ENCODE assay signal across 13 cellular contexts in genomic region chr17:77529328-77529650, GRCh38.
A peak's percentile ranks its signal among the peaks of the same experiment; 100 is the strongest.
DNase-seq lines count a peak whose midpoint lies in the region; ATAC-seq and TF ChIP-seq lines count a peak whose summit lies in the region.
"Had no signal": no experiment of that assay in that cellular context is flagged by ENCODE, and none has a peak within 500 bp of the region (broad histone marks: within the 10 kb centered on the region; RNA-seq: fewer than 3 reads in every experiment).

No MANE protein-coding gene starts in this region.

- H3K4me1 Mint-ChIP-seq in activated T-cell treated with anti-CD3 and anti-CD28 coated beads, Interleukin-2, amount 50 U/mL, for 72 hours (ENCODE audit: low read depth), result peaks cover 5% of the 10 kb centered on the region
- H3K4me1 Mint-ChIP-seq in WTC11, result peaks cover 3% of the 10 kb centered on the region; the same call in 1 of the 2 replicates

- no peaks in the 10 kb centered on the region for H3K27me3 ChIP-seq in aorta (ENCODE audit: control insufficient read depth in 1 of 2, insufficient read depth in 2 of 2, low read length in 1 of 2)

- 40 to 45% methylated on average over 7 of the region's 7 CpGs for WGBS in aorta, 2 donors

- H3K4me3 Mint-ChIP-seq in activated T-cell treated with anti-CD3 and anti-CD28 coated beads, Interleukin-2, amount 50 U/mL, for 72 hours, result peak overlapping the region; percentile 68 to 73
- H3K4me3 Mint-ChIP-seq in WTC11, result peak overlapping the region; percentile 62

- H3K36me3 Mint-ChIP-seq in activated T-cell treated with anti-CD3 and anti-CD28 coated beads, Interleukin-2, amount 50 U/mL, for 72 hours (ENCODE audit: insufficient read depth in 2 of 2), result peaks cover 2% of the 10 kb centered on the region in 2 donors
- H3K36me3 Mint-ChIP-seq in WTC11, result peaks cover 26% of the 10 kb centered on the region

- TF ChIP-seq CTCF in WTC11 (IDR thresholded peaks at IDR 0.05), result no peak

- peaks cover 0 to 1% of the 10 kb centered on the region in 2 donors for H3K9me3 Mint-ChIP-seq in activated T-cell treated with anti-CD3 and anti-CD28 coated beads, Interleukin-2, amount 50 U/mL, for 72 hours
- H3K9me3 Mint-ChIP-seq in WTC11, result peaks cover 36% of the 10 kb centered on the region

- H3K4me3 ChIP-seq in iPS-11a (ENCODE audit: low read depth, low read length) (peak overlapping the region; percentile 54), aorta (ENCODE audit: low read length in 2 of 2) (no peak overlapping the region)
- H3K4me3 ChIP-seq: body of pancreas, pancreas had no signal

- H3K4me1 ChIP-seq in aorta (ENCODE audit: control insufficient read depth in 1 of 2, insufficient read depth in 2 of 2, low read length in 2 of 2), result no peaks in the 10 kb centered on the region
- H3K4me1 ChIP-seq: HAP-1, pancreas had no signal

- POLR2A ChIA-PET in WTC11 (lab: Charles Lee), result interaction anchor here (0.6 kb wide), 1 partner anchor 163 kb away, joined by 3 read pairs; no protein-coding TSS in a partner anchor

- ATAC-seq in activated T-cell treated with anti-CD3 and anti-CD28 coated beads, Interleukin-2, amount 50 U/mL, for 72 hours (replicated peaks in 1 of 2), result no peak
- 0 out of 2 replicates have a peak, but pooled peaks have one; percentile 5 for ATAC-seq in WTC11
- ATAC-seq in sciatic nerve, result no peak
- ATAC-seq in aorta (ENCODE audit: low FRiP score), result no peak
- ATAC-seq: body of pancreas, pancreas had no signal

- no peak for DNase-seq in activated T-cell treated with anti-CD3 and anti-CD28 coated beads, Interleukin-2, amount 50 U/mL, for 72 hours
- DNase-seq in activated T-cell treated with anti-CD3 and anti-CD28 coated beads for 4 hours, result no peak
- DNase-seq in WTC11 (ENCODE audit: low spot score), result no peak
- peak; percentile 49 for DNase-seq in sciatic nerve (ENCODE audit: low spot score)
- DNase-seq in aorta, result no peak
- DNase-seq in 8988T, result no peak
- no peak for DNase-seq in NCI-H748 (lab: John Stamatoyannopoulos, UW; ENCODE audit: unreplicated experiment)
- DNase-seq: body of pancreas; effector CD4-positive, alpha-beta T cell; small intestine had no signal

- H3K27me3 Mint-ChIP-seq in activated T-cell treated with anti-CD3 and anti-CD28 coated beads, Interleukin-2, amount 50 U/mL, for 72 hours (ENCODE audit: low read depth), result peaks cover 20% of the 10 kb centered on the region
- peaks cover 48% of the 10 kb centered on the region for H3K27me3 Mint-ChIP-seq in WTC11 (ENCODE audit: low read depth)

- H3K36me3 ChIP-seq in aorta (ENCODE audit: control insufficient read depth in 1 of 2, insufficient read depth in 2 of 2, low read length in 1 of 2), result no peaks in the 10 kb centered on the region
- H3K36me3 ChIP-seq: HAP-1, pancreas had no signal

- intact Hi-C loops in sciatic nerve (cut with DNase I), result no loop called here
- intact Hi-C loops in aorta (cut with DNase I), result no loop called here

- H3K9me3 ChIP-seq in aorta (ENCODE audit: control insufficient read depth, low read length), result no peaks in the 10 kb centered on the region
- H3K9me3 ChIP-seq: body of pancreas, HAP-1, pancreas had no signal

- H3K27ac Mint-ChIP-seq in activated T-cell treated with anti-CD3 and anti-CD28 coated beads, Interleukin-2, amount 50 U/mL, for 72 hours, result no peak overlapping the region
- H3K27ac Mint-ChIP-seq in WTC11, result no peak overlapping the region

- CTCF ChIA-PET in WTC11 (lab: Charles Lee), result interaction anchor here (0.5 to 2.2 kb wide), 10 partner anchors 13 to 243 kb away, joined by 3 to 10 read pairs (median 4); no protein-coding TSS in a partner anchor

- no peak overlapping the region for H3K27ac ChIP-seq in aorta (ENCODE audit: low read depth in 1 of 2, low read length in 2 of 2)
- H3K27ac ChIP-seq: body of pancreas, pancreas had no signal

TF ChIP-seq in WTC11, 78 proteins besides CTCF, POLR2A, EP300 and RAD21:
- no peak for TF ChIP-seq ZNF416 (CRISPR knock-in tag; IDR thresholded peaks at IDR 0.05)
- no peak for TF ChIP-seq MYBL2 (CRISPR knock-in tag; IDR thresholded peaks at IDR 0.05)
- TF ChIP-seq TP53 (CRISPR knock-in tag; IDR thresholded peaks at IDR 0.05), result no peak
- no peak for TF ChIP-seq NFYB (CRISPR knock-in tag; conservative IDR thresholded peaks at IDR 0.05; ENCODE audit: low read depth)
- TF ChIP-seq ZBTB43 (CRISPR knock-in tag; IDR thresholded peaks at IDR 0.05), result no peak
- no peak for TF ChIP-seq SMAD3 (CRISPR knock-in tag; IDR thresholded peaks at IDR 0.05; ENCODE audit: borderline replicate concordance)
- no peak for TF ChIP-seq MLX (CRISPR knock-in tag; IDR thresholded peaks at IDR 0.05)
- TF ChIP-seq, protein P1, sequence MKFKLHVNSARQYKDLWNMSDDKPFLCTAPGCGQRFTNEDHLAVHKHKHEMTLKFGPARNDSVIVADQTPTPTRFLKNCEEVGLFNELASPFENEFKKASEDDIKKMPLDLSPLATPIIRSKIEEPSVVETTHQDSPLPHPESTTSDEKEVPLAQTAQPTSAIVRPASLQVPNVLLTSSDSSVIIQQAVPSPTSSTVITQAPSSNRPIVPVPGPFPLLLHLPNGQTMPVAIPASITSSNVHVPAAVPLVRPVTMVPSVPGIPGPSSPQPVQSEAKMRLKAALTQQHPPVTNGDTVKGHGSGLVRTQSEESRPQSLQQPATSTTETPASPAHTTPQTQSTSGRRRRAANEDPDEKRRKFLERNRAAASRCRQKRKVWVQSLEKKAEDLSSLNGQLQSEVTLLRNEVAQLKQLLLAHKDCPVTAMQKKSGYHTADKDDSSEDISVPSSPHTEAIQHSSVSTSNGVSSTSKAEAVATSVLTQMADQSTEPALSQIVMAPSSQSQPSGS (CRISPR knock-in tag; IDR thresholded peaks at IDR 0.05; ENCODE audit: borderline replicate concordance, low read depth), result no peak
- TF ChIP-seq ESRRA (CRISPR knock-in tag; IDR thresholded peaks at IDR 0.05; ENCODE audit: borderline replicate concordance), result no peak
